In genomic region chr14:32006267-32007110, GRCh38 we compare ENCODE assay signal across 2 cellular contexts.
A peak's percentile ranks its signal among the peaks of the same experiment; 100 is the strongest.
TF ChIP-seq lines count a peak whose summit lies in the region.

No MANE protein-coding gene starts in this region.

TF ChIP-seq in A549, 52 proteins besides CTCF, POLR2A, EP300 and RAD21 (continued from another document and continues in another):
- TF ChIP-seq, protein P1, sequence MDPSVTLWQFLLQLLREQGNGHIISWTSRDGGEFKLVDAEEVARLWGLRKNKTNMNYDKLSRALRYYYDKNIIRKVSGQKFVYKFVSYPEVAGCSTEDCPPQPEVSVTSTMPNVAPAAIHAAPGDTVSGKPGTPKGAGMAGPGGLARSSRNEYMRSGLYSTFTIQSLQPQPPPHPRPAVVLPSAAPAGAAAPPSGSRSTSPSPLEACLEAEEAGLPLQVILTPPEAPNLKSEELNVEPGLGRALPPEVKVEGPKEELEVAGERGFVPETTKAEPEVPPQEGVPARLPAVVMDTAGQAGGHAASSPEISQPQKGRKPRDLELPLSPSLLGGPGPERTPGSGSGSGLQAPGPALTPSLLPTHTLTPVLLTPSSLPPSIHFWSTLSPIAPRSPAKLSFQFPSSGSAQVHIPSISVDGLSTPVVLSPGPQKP (IDR thresholded peaks at IDR 0.05; ENCODE audit: low read depth, low read length), result no peak
- TF ChIP-seq ATOH8 (CRISPR knock-in tag; IDR thresholded peaks at IDR 0.05; ENCODE audit: low read depth), result peak; percentile 91
- TF ChIP-seq KDM5A (IDR thresholded peaks at IDR 0.05), result no peak
- TF ChIP-seq EHF (CRISPR knock-in tag; IDR thresholded peaks at IDR 0.05), result peak; percentile 85; the same call in 1 of the 2 replicates
- TF ChIP-seq FOSL2 (IDR thresholded peaks at IDR 0.05), result peak; percentile 89
- TF ChIP-seq FOSL2 (CRISPR knock-in tag; IDR thresholded peaks at IDR 0.05), result peak; percentile 93
- TF ChIP-seq MAZ (IDR thresholded peaks at IDR 0.05; ENCODE audit: borderline replicate concordance, low read depth, low read length), result no peak
- TF ChIP-seq, protein P2, sequence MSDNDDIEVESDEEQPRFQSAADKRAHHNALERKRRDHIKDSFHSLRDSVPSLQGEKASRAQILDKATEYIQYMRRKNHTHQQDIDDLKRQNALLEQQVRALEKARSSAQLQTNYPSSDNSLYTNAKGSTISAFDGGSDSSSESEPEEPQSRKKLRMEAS (IDR thresholded peaks at IDR 0.05), result peak; percentile 98
- TF ChIP-seq TFCP2L1 (CRISPR knock-in tag; IDR thresholded peaks at IDR 0.05), result no peak
- TF ChIP-seq JUN (IDR thresholded peaks at IDR 0.05), result peak; percentile 73 to 89
- TF ChIP-seq ZFP36 (IDR thresholded peaks at IDR 0.05; ENCODE audit: borderline replicate concordance, partially characterized antibody), result no peak
- no peak for TF ChIP-seq RARB (CRISPR knock-in tag; IDR thresholded peaks at IDR 0.05)
- TF ChIP-seq RFX5 (IDR thresholded peaks at IDR 0.05), result no peak
- no peak for TF ChIP-seq POLR2AphosphoS2 (conservative IDR thresholded peaks at IDR 0.05; ENCODE audit: low read length)
- TF ChIP-seq CHD4 (IDR thresholded peaks at IDR 0.05; ENCODE audit: borderline replicate concordance), result no peak
- TF ChIP-seq HES2 (IDR thresholded peaks at IDR 0.05), result no peak
- no peak for TF ChIP-seq HDAC2 (IDR thresholded peaks at IDR 0.05)
- peak; percentile 69; the same call in 1 of the 2 replicates for TF ChIP-seq ZSCAN20 (CRISPR knock-in tag; IDR thresholded peaks at IDR 0.05)
- TF ChIP-seq, protein P3, sequence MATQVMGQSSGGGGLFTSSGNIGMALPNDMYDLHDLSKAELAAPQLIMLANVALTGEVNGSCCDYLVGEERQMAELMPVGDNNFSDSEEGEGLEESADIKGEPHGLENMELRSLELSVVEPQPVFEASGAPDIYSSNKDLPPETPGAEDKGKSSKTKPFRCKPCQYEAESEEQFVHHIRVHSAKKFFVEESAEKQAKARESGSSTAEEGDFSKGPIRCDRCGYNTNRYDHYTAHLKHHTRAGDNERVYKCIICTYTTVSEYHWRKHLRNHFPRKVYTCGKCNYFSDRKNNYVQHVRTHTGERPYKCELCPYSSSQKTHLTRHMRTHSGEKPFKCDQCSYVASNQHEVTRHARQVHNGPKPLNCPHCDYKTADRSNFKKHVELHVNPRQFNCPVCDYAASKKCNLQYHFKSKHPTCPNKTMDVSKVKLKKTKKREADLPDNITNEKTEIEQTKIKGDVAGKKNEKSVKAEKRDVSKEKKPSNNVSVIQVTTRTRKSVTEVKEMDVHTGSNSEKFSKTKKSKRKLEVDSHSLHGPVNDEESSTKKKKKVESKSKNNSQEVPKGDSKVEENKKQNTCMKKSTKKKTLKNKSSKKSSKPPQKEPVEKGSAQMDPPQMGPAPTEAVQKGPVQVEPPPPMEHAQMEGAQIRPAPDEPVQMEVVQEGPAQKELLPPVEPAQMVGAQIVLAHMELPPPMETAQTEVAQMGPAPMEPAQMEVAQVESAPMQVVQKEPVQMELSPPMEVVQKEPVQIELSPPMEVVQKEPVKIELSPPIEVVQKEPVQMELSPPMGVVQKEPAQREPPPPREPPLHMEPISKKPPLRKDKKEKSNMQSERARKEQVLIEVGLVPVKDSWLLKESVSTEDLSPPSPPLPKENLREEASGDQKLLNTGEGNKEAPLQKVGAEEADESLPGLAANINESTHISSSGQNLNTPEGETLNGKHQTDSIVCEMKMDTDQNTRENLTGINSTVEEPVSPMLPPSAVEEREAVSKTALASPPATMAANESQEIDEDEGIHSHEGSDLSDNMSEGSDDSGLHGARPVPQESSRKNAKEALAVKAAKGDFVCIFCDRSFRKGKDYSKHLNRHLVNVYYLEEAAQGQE (IDR thresholded peaks at IDR 0.05), result no peak
- peak; percentile 91 for TF ChIP-seq JUNB (IDR thresholded peaks at IDR 0.05)
- TF ChIP-seq ESRRA (IDR thresholded peaks at IDR 0.05; ENCODE audit: borderline replicate concordance, low read length), result no peak
- TF ChIP-seq CBX8 (IDR thresholded peaks at IDR 0.05), result no peak
- peak; percentile 76; the same call in 1 of the 2 replicates for TF ChIP-seq FOXS1 (CRISPR knock-in tag; IDR thresholded peaks at IDR 0.05)
- no peak for TF ChIP-seq KDM1A (IDR thresholded peaks at IDR 0.05; ENCODE audit: low read depth)
- TF ChIP-seq EHMT2 (IDR thresholded peaks at IDR 0.05; ENCODE audit: low read depth), result no peak
- TF ChIP-seq HOXB13 (CRISPR knock-in tag; IDR thresholded peaks at IDR 0.05; ENCODE audit: low read depth), result peak; percentile 87; the same call in 1 of the 2 replicates
- TF ChIP-seq TP53 (CRISPR knock-in tag; IDR thresholded peaks at IDR 0.05), result no peak
- peak; percentile 88 for TF ChIP-seq E2F6 (IDR thresholded peaks at IDR 0.05; ENCODE audit: borderline replicate concordance, low read depth)
- no peak for TF ChIP-seq FOSB (CRISPR knock-in tag; IDR thresholded peaks at IDR 0.05)
- TF ChIP-seq BHLHE40 (IDR thresholded peaks at IDR 0.05; ENCODE audit: low read depth, low read length), result no peak
- peak; percentile 83; the same call in 1 of the 2 replicates for TF ChIP-seq GATA3 (IDR thresholded peaks at IDR 0.05; ENCODE audit: borderline replicate concordance)
- TF ChIP-seq HEYL (CRISPR knock-in tag; IDR thresholded peaks at IDR 0.05), result peak; percentile 81; the same call in 1 of the 2 replicates

TF ChIP-seq in HCT116, 20 proteins besides CTCF, POLR2A, EP300 and RAD21 (continued from another document):
- TF ChIP-seq, protein P3 (IDR thresholded peaks at IDR 0.05; ENCODE audit: low read depth), result no peak
- TF ChIP-seq FOSL1 (IDR thresholded peaks at IDR 0.05; ENCODE audit: low read depth) (no peak), ZFX (IDR thresholded peaks at IDR 0.05) (no peak), ATF3 (IDR thresholded peaks at IDR 0.05) (no peak), EGR1 (IDR thresholded peaks at IDR 0.05; ENCODE audit: low read depth) (no peak), CEBPB (IDR thresholded peaks at IDR 0.05; ENCODE audit: low read depth) (no peak)
TF ChIP-seq in HCT116: peak in this region for 0.
